In genomic region chr9:130834371-130835311, GRCh38 we compare ENCODE assay signal across 8 cellular contexts. TPM values are rescaled to one million over a fixed set of nuclear protein-coding genes. Genes with fewer than 3 reads are reported as not detected.
A peak's percentile ranks its signal among the peaks of the same experiment; 100 is the strongest.
DNase-seq lines count a peak whose midpoint lies in the region; ATAC-seq lines count a peak whose summit lies in the region.

Gene ABL1, plus strand, starts transcription at chr9:130835254. Its CDS starts 193 bp downstream, at chr9:130835447.

- peak; percentile 49 to 80 for DNase-seq in NCI-H524 (lab: John Stamatoyannopoulos, UW)
- no peak for DNase-seq in NCI-H524 treated with DMSO at 0.1 percent for 48 hours (lab: John Stamatoyannopoulos, UW)
- peak; percentile 38 for DNase-seq in NCI-H2227 treated with DMSO at 0.1 percent for 48 hours (lab: John Stamatoyannopoulos, UW)
- peak; percentile 29 to 38 for DNase-seq in activated CD4-positive, alpha-beta T cell treated with anti-CD3 and anti-CD28 coated beads for 4 hours
- peak; percentile 77 to 86 for DNase-seq in left colon
- DNase-seq in stimulated activated CD4-positive, alpha-beta T cell treated with anti-CD3 and anti-CD28 coated beads, Interleukin-2, amount 100 ng/mL, for 48 hours, result peak; percentile 60 to 63

- peak within 1 kb of the TSS; percentile 88 for H3K27ac ChIP-seq in cingulate gyrus (ENCODE audit: low read depth, low read length)

- intact Hi-C loops in left colon (cut with DNase I, micrococcal nuclease), result no loop called here

- ATAC-seq in HG03064 (IDR thresholded peaks at IDR 0.05; ENCODE audit: low read depth, unreplicated experiment) (peak; percentile 72), left colon (peak; percentile 78)

RNA-seq across cellular contexts. Expression of gene ABL1, which starts in this region (rescaled TPM):
- 10 to 100 TPM; 79.0 to 93.9 TPM for total RNA-seq in left colon
